In genomic region chr1:212487774-212488435, GRCh38 we compare ENCODE assay signal across 13 cellular contexts. TPM values are rescaled to one million over a fixed set of nuclear protein-coding genes. Genes with fewer than 3 reads are reported as not detected.
A peak's percentile ranks its signal among the peaks of the same experiment; 100 is the strongest.
DNase-seq lines count a peak whose midpoint lies in the region; ATAC-seq and TF ChIP-seq lines count a peak whose summit lies in the region.
"Had no signal": no experiment of that assay in that cellular context is flagged by ENCODE, and none has a peak within 500 bp of the region (broad histone marks: within the 10 kb centered on the region; RNA-seq: fewer than 3 reads in every experiment).

No MANE protein-coding gene starts in this region.

- no peak for TF ChIP-seq POLR2A in esophagus squamous epithelium (IDR thresholded peaks at IDR 0.05)

- CTCF ChIA-PET in RWPE1 (lab: Yijun Ruan, JAX), result no interaction called here

- no peaks in the 10 kb centered on the region for H3K36me3 ChIP-seq in esophagus squamous epithelium
- H3K36me3 ChIP-seq: ovary had no signal

- intact Hi-C loops in esophagus squamous epithelium (cut with DNase I), result loop anchor here (10.0 kb wide), 1 partner anchor 297 kb away; no protein-coding TSS in a partner anchor

- no peaks in the 10 kb centered on the region for H3K9me3 ChIP-seq in esophagus squamous epithelium
- H3K9me3 ChIP-seq: ovary had no signal

- POLR2A ChIA-PET in RWPE1 (lab: Yijun Ruan, JAX; ENCODE audit: low non-redundant PET), result no interaction called here

- no peak overlapping the region for H3K4me3 ChIP-seq in esophagus squamous epithelium
- H3K4me3 ChIP-seq: ovary had no signal

- WGBS in esophagus squamous epithelium, 2 donors, result 77 to 86% methylated on average over 4 to 5 of the region's 7 CpGs

- H3K27ac ChIP-seq in RWPE1, result peak overlapping the region; percentile 62; the same call in 1 of the 2 replicates
- peak overlapping the region in 3 of 4 donors; percentile 31 to 70 (median 52) for H3K27ac ChIP-seq in esophagus squamous epithelium
- peak overlapping the region; percentile 68 for H3K27ac ChIP-seq in substantia nigra (ENCODE audit: low read depth, low read length, poor library complexity, severe bottlenecking)
- H3K27ac ChIP-seq: ovary had no signal

- no peaks in the 10 kb centered on the region for H3K27me3 ChIP-seq in esophagus squamous epithelium
- H3K27me3 ChIP-seq: ovary had no signal

- H3K4me1 ChIP-seq in esophagus squamous epithelium, result peaks cover 3 to 18% (median 8%) of the 10 kb centered on the region in 3 donors

- no peak for TF ChIP-seq CTCF in RWPE1 (conservative IDR thresholded peaks at IDR 0.05; ENCODE audit: low read depth)
- TF ChIP-seq CTCF in esophagus squamous epithelium (IDR thresholded peaks at IDR 0.05), result no peak

- ATAC-seq in GM18498 (IDR thresholded peaks at IDR 0.05; ENCODE audit: unreplicated experiment), result peak; percentile 7
- ATAC-seq in HG03196 (IDR thresholded peaks at IDR 0.05; ENCODE audit: unreplicated experiment), result no peak
- ATAC-seq in HG03571 (IDR thresholded peaks at IDR 0.05; ENCODE audit: unreplicated experiment), result no peak
- ATAC-seq: T-cell had no signal

- DNase-seq in RWPE1 (ENCODE audit: low spot score), result no peak
- DNase-seq in esophagus squamous epithelium (lab: John Stamatoyannopoulos, UW), result no peak
- no peak for DNase-seq in substantia nigra (lab: John Stamatoyannopoulos, UW)
- no peak for DNase-seq in NCI-H69 (lab: John Stamatoyannopoulos, UW)
- no peak for DNase-seq in MV-4-11 (lab: John Stamatoyannopoulos, UW)
- DNase-seq: activated CD4-positive, alpha-beta T cell treated with anti-CD3 and anti-CD28 coated beads for 4 hours; activated effector memory CD4-positive, alpha-beta T cell treated with Interleukin-2 at 50 U/mL for 16 hours; NCI-H1048 had no signal

RNA-seq across cellular contexts. Expression of gene NENF, which starts 55.2 kb away (rescaled TPM):
- 10 to 100 TPM; 31.0 to 65.8 (median 42.0) TPM for total RNA-seq in esophagus squamous epithelium
